ENCODE assay signal across 13 cellular contexts in genomic region chr16:12906271-12906670, GRCh38. TPM values are rescaled to one million over a fixed set of nuclear protein-coding genes. Genes with fewer than 3 reads are reported as not detected.
DNase-seq lines count a peak whose midpoint lies in the region; ATAC-seq and TF ChIP-seq lines count a peak whose summit lies in the region.
"Had no signal": no experiment of that assay in that cellular context is flagged by ENCODE, and none has a peak within 500 bp of the region (broad histone marks: within the 10 kb centered on the region; RNA-seq: fewer than 3 reads in every experiment).

No MANE protein-coding gene starts in this region.

- H3K9me3 ChIP-seq in neural progenitor cell (ENCODE audit: low read depth), result no peaks in the 10 kb centered on the region
- no peaks in the 10 kb centered on the region for H3K9me3 ChIP-seq in uterus

- H3K9me3 Mint-ChIP-seq in glutamatergic neuron (ENCODE audit: unreplicated experiment), result peaks cover 8% of the 10 kb centered on the region
- no peaks in the 10 kb centered on the region for H3K9me3 Mint-ChIP-seq in neural progenitor cell
- H3K9me3 Mint-ChIP-seq: CD4-positive, alpha-beta T cell had no signal

- H3K27ac Mint-ChIP-seq in glutamatergic neuron (ENCODE audit: unreplicated experiment), result no peak overlapping the region
- no peak overlapping the region for H3K27ac Mint-ChIP-seq in neural progenitor cell
- H3K27ac Mint-ChIP-seq: B cell; CD4-positive, alpha-beta T cell had no signal

- H3K27me3 ChIP-seq in neural progenitor cell (peaks cover 19% of the 10 kb centered on the region), uterus (peaks cover 0 to 11% of the 10 kb centered on the region in 2 donors), dorsolateral prefrontal cortex (peaks cover 0 to 47% (median 23%) of the 10 kb centered on the region in 45 donors)

- H3K36me3 Mint-ChIP-seq in glutamatergic neuron (ENCODE audit: unreplicated experiment) (no peaks in the 10 kb centered on the region), neural progenitor cell (peaks cover 25% of the 10 kb centered on the region)

- H2AFZ ChIP-seq in neural progenitor cell (replicated peaks), result no peak overlapping the region

- H3K36me3 ChIP-seq in neural progenitor cell (no peaks in the 10 kb centered on the region), uterus (no peaks in the 10 kb centered on the region)

- H3K4me1 ChIP-seq in neural progenitor cell (peaks cover 2% of the 10 kb centered on the region), uterus (peaks cover 0 to 10% of the 10 kb centered on the region in 2 donors)

- in situ Hi-C loops in SK-MEL-5 (cut with HindIII; ENCODE audit: low pct_unique_long_range_greater_than_20kb, low sequenced_read_pairs), result no loop called here

- H3K4me3 ChIP-seq in neural progenitor cell (no peak overlapping the region), uterus (no peak overlapping the region), dorsolateral prefrontal cortex (peak overlapping the region in 1 of 59 donors; percentile 19)
- H3K4me3 ChIP-seq: GM12878 had no signal

- peaks cover 21% of the 10 kb centered on the region for H3K79me2 ChIP-seq in neural progenitor cell (ENCODE audit: low read depth)

- DNase-seq in SK-MEL-5 (ENCODE audit: low read depth, low spot score) (peak; percentile 76), glutamatergic neuron (no peak), neural progenitor cell (ENCODE audit: low spot score) (peak; percentile 23), uterus (no peak), dorsolateral prefrontal cortex (no peak)
- DNase-seq: Calu3; CD4-positive, alpha-beta T cell; DMS 273 treated with DMSO at 0.1 percent for 48 hours had no signal

- ATAC-seq in HG03159 (IDR thresholded peaks at IDR 0.05; ENCODE audit: unreplicated experiment) (no peak), HG02763 (IDR thresholded peaks at IDR 0.05; ENCODE audit: unreplicated experiment) (no peak)
- ATAC-seq: GM12878, HCT116 had no signal

- H4K20me1 ChIP-seq in neural progenitor cell (ENCODE audit: low read depth), result peaks cover 4% of the 10 kb centered on the region

- intact Hi-C loops in uterus (cut with DNase I; ENCODE audit: low total_unique reads) (no loop called here), dorsolateral prefrontal cortex (cut with DNase I) (no loop called here)

- H3K4me1 Mint-ChIP-seq in glutamatergic neuron (ENCODE audit: low read depth, unreplicated experiment) (peaks cover 17% of the 10 kb centered on the region), neural progenitor cell (peaks cover 11% of the 10 kb centered on the region)

- peaks cover 2% of the 10 kb centered on the region for H3K27me3 Mint-ChIP-seq in glutamatergic neuron (ENCODE audit: unreplicated experiment)
- peaks cover 12% of the 10 kb centered on the region for H3K27me3 Mint-ChIP-seq in neural progenitor cell (ENCODE audit: insufficient read depth, low read depth)

- TF ChIP-seq CTCF in glutamatergic neuron (IDR thresholded peaks at IDR 0.05; ENCODE audit: partially characterized antibody, unreplicated experiment) (no peak), neural progenitor cell (IDR thresholded peaks at IDR 0.05) (no peak), uterus (IDR thresholded peaks at IDR 0.05) (no peak), dorsolateral prefrontal cortex (IDR thresholded peaks at IDR 0.05 in 54 of 56, conservative IDR thresholded peaks at IDR 0.05 in 2 of 56; ENCODE audit: low read depth in 1 of 56, partially characterized antibody in 56 of 56) (no peak)

- H3K4me3 Mint-ChIP-seq in glutamatergic neuron (ENCODE audit: unreplicated experiment) (peak overlapping the region; percentile 38), neural progenitor cell (no peak overlapping the region)
- H3K4me3 Mint-ChIP-seq: B cell; CD4-positive, alpha-beta T cell had no signal

- H3K4me2 ChIP-seq in neural progenitor cell, result no peak overlapping the region

- H3K9ac ChIP-seq in neural progenitor cell, result no peak overlapping the region

- H3K27ac ChIP-seq in neural progenitor cell, result no peak overlapping the region
- no peak overlapping the region for H3K27ac ChIP-seq in uterus
- H3K27ac ChIP-seq in dorsolateral prefrontal cortex, result no peak overlapping the region

- no peak for TF ChIP-seq POLR2A in uterus (IDR thresholded peaks at IDR 0.05)

- peaks cover 6% of the 10 kb centered on the region for H3F3A ChIP-seq in neural progenitor cell (ENCODE audit: low read depth)

RNA-seq across cellular contexts. Expression of gene SHISA9, which starts 4.9 kb away (rescaled TPM):
- 0.35 and 0.37 TPM in 2 replicates for total RNA-seq in SK-MEL-5 (2014; rRNA removed; shearing (Covaris generic))
- 3.0 and 7.9 TPM in 2 replicates for polyA plus RNA-seq in SK-MEL-5 (2015; cell fraction: cytosol; rRNA removed)
- polyA plus RNA-seq in SK-MEL-5 (2015; cell fraction: nucleus; rRNA removed), result 1.5 and 4.3 TPM in 2 replicates
- total RNA-seq in glutamatergic neuron (ENCODE audit: unreplicated experiment), result 96.6 TPM
- total RNA-seq in neural progenitor cell (ENCODE audit: low replicate concordance), result 2.5 and 3.0 TPM in 2 replicates
- total RNA-seq in uterus, result under 1 TPM in 1 of 4 donors, not detected in 3; 0.27 TPM
- 10 to 100 TPM; 11.3 to 59.4 (median 39.6) TPM for total RNA-seq in dorsolateral prefrontal cortex
- total RNA-seq: Calu3; CD4-positive, alpha-beta T cell had no signal

Comparison
In these comparisons a context has a peak if more than half of its experiments do, and no peak if none do; other contexts are left out.
1. DNase-seq: peak in SK-MEL-5 (single experiment) and neural progenitor cell (single experiment); none in glutamatergic neuron (single experiment), uterus (0 of 2) and dorsolateral prefrontal cortex (0 of 10).